23 cellular contexts compared by ENCODE assay signal in genomic region chr14:79225815-79226214, GRCh38.
"Had no signal": no experiment of that assay in that cellular context is flagged by ENCODE, and none has a peak within 500 bp of the region (broad histone marks: within the 10 kb centered on the region; RNA-seq: fewer than 3 reads in every experiment).

No MANE protein-coding gene starts in this region.

- ATAC-seq: K562, Panc1, PC-3, T-cell had no signal

- H3K4me3 ChIP-seq: K562 had no signal

- FAIRE-seq: HTR-8/SVneo, K562 had no signal

- H3K27ac ChIP-seq: HL-60, KMS-11, RWPE1 had no signal

- H3K4me2 ChIP-seq: KMS-11, SK-N-SH had no signal

- H3K9ac ChIP-seq: KMS-11, SK-N-SH had no signal

- H3K9me3 ChIP-seq: SK-N-SH had no signal

- DNase-seq: Kasumi-1, MM.1S, NCI-H1092 treated with DMSO at 0.1 percent for 48 hours, NCI-H1436, NCI-H1694, NCI-H187 treated with DMSO at 0.1 percent for 48 hours, NCI-H2029 treated with DMSO at 0.1 percent for 48 hours, NCI-H2171 treated with DMSO at 0.1 percent for 48 hours, NCI-H345, NCI-H446 treated with DMSO at 0.1 percent for 48 hours, NCI-H510A treated with DMSO at 0.1 percent for 48 hours, NCI-H526, PC-3, SHP77, SK-N-SH, SW 1271, T-cell had no signal
